ENCODE assay signal across 2 cellular contexts in the genomic region with DNA sequence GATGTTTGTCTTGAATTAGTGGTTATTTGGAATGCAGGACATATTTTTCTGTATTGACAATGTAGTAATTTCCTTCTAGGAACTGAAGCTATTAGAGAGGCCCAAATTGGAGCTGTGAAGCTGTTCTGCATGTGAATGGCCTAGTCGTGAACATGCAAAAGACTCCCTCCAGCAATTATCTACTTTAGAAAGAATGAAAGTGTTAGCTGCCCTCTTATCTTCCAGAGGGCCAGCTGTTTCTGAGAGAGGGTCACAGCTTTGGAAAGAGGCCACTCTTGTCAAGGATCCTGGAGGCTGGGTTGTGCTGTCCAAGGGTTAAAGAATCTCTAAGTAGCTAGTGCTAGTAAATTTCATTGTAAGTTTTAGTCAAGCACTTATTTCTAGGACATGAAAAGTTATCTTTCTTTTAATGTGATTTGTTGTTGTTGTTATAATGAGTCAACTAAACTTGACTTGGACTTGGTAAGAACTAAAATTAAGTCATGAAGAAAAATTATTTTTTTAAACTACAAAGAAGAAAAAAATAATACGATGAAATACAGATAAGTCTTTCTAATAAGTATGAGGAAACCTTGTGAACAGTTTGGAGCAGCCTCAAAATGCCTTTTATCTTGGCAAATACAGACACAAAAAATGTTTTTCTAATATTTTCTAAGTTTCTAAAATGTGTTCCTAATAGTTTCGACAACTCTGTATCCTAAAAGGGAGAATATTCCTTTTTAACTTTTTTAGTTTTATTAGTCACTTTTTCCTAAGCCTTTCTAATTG.
TF ChIP-seq lines count a peak whose summit lies in the region.

No MANE protein-coding gene starts in this region.

TF ChIP-seq in SK-N-SH, 30 proteins besides CTCF, POLR2A, EP300 and RAD21 (continued from another document):
- TF ChIP-seq, protein P1, sequence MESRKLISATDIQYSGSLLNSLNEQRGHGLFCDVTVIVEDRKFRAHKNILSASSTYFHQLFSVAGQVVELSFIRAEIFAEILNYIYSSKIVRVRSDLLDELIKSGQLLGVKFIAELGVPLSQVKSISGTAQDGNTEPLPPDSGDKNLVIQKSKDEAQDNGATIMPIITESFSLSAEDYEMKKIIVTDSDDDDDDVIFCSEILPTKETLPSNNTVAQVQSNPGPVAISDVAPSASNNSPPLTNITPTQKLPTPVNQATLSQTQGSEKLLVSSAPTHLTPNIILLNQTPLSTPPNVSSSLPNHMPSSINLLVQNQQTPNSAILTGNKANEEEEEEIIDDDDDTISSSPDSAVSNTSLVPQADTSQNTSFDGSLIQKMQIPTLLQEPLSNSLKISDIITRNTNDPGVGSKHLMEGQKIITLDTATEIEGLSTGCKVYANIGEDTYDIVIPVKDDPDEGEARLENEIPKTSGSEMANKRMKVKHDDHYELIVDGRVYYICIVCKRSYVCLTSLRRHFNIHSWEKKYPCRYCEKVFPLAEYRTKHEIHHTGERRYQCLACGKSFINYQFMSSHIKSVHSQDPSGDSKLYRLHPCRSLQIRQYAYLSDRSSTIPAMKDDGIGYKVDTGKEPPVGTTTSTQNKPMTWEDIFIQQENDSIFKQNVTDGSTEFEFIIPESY (IDR thresholded peaks at IDR 0.05; ENCODE audit: borderline replicate concordance, low read depth): no peak
- no peak for TF ChIP-seq NFIC (IDR thresholded peaks at IDR 0.05; ENCODE audit: borderline replicate concordance)
- no peak for TF ChIP-seq EZH2phosphoT487 (IDR thresholded peaks at IDR 0.05; ENCODE audit: borderline replicate concordance, low read depth)
- no peak for TF ChIP-seq MAX (IDR thresholded peaks at IDR 0.05; ENCODE audit: low read depth)
- no peak for TF ChIP-seq FOXM1 (IDR thresholded peaks at IDR 0.05; ENCODE audit: low read depth)
- TF ChIP-seq MXI1 (IDR thresholded peaks at IDR 0.05; ENCODE audit: low read depth, low read length): no peak
- no peak for TF ChIP-seq SMC3 (IDR thresholded peaks at IDR 0.05; ENCODE audit: low read depth, low read length)
- TF ChIP-seq, protein P2, sequence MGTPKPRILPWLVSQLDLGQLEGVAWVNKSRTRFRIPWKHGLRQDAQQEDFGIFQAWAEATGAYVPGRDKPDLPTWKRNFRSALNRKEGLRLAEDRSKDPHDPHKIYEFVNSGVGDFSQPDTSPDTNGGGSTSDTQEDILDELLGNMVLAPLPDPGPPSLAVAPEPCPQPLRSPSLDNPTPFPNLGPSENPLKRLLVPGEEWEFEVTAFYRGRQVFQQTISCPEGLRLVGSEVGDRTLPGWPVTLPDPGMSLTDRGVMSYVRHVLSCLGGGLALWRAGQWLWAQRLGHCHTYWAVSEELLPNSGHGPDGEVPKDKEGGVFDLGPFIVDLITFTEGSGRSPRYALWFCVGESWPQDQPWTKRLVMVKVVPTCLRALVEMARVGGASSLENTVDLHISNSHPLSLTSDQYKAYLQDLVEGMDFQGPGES (IDR thresholded peaks at IDR 0.05; ENCODE audit: low read depth, low read length): no peak
- no peak for TF ChIP-seq TAF1 (IDR thresholded peaks at IDR 0.05; ENCODE audit: borderline replicate concordance, low read depth, low read length)
- no peak for TF ChIP-seq MEF2A (IDR thresholded peaks at IDR 0.05; ENCODE audit: borderline replicate concordance, low read depth)
- TF ChIP-seq USF2 (IDR thresholded peaks at IDR 0.05; ENCODE audit: borderline replicate concordance, low read depth, low read length): no peak
- no peak for TF ChIP-seq RFX5 (IDR thresholded peaks at IDR 0.05; ENCODE audit: low read length)

TF ChIP-seq in SK-N-SH treated with all-trans-retinoic acid at 6 μM for 48 hours, 23 proteins besides CTCF, POLR2A, EP300 and RAD21 (continued from another document):
- TF ChIP-seq ZC3H10 (CRISPR knock-in tag; IDR thresholded peaks at IDR 0.05) (no peak), ZNF8 (CRISPR knock-in tag; IDR thresholded peaks at IDR 0.05) (no peak), CSDC2 (CRISPR knock-in tag; IDR thresholded peaks at IDR 0.05) (no peak), ZNF70 (CRISPR knock-in tag; IDR thresholded peaks at IDR 0.05) (no peak), ZFP3 (CRISPR knock-in tag; IDR thresholded peaks at IDR 0.05) (no peak), ESRRG (CRISPR knock-in tag; IDR thresholded peaks at IDR 0.05) (no peak), CSRNP3 (CRISPR knock-in tag; IDR thresholded peaks at IDR 0.05) (no peak), ZNF565 (CRISPR knock-in tag; conservative IDR thresholded peaks at IDR 0.05; ENCODE audit: low read depth) (no peak), BACH2 (CRISPR knock-in tag; IDR thresholded peaks at IDR 0.05; ENCODE audit: borderline replicate concordance) (no peak), TSHZ2 (CRISPR knock-in tag; IDR thresholded peaks at IDR 0.05) (no peak), TCF4 (CRISPR knock-in tag; IDR thresholded peaks at IDR 0.05; ENCODE audit: borderline replicate concordance) (no peak), ZFP30 (CRISPR knock-in tag; IDR thresholded peaks at IDR 0.05) (no peak)
- TF ChIP-seq, protein P3, sequence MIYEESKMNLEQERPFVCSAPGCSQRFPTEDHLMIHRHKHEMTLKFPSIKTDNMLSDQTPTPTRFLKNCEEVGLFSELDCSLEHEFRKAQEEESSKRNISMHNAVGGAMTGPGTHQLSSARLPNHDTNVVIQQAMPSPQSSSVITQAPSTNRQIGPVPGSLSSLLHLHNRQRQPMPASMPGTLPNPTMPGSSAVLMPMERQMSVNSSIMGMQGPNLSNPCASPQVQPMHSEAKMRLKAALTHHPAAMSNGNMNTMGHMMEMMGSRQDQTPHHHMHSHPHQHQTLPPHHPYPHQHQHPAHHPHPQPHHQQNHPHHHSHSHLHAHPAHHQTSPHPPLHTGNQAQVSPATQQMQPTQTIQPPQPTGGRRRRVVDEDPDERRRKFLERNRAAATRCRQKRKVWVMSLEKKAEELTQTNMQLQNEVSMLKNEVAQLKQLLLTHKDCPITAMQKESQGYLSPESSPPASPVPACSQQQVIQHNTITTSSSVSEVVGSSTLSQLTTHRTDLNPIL (CRISPR knock-in tag; IDR thresholded peaks at IDR 0.05; ENCODE audit: low read depth): no peak
TF ChIP-seq in SK-N-SH treated with all-trans-retinoic acid at 6 μM for 48 hours: peak in this region for 0.
